Comparison of ENCODE assay signal across 10 cellular contexts in the genomic region with DNA sequence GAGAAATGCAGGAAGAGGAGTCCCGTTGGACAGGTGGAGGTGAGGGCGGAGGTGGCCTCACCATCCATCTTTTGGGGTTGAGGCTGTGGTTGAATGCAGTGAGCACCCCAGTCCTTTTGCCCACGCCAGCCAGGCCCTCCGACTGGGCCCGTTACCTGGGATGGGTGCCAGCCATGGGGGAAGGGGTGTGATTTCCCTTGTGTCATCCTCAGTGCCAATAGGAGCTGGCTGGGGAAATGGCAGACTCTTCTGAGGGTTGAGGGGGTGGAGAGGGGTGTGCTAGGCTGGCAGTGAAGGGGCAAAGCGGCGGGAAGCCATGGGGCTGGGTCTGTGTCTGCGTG. TPM values are rescaled to one million over a fixed set of nuclear protein-coding genes. Genes with fewer than 3 reads are reported as not detected.
DNase-seq lines count a peak whose midpoint lies in the region; ATAC-seq and TF ChIP-seq lines count a peak whose summit lies in the region.
"Had no signal": no experiment of that assay in that cellular context is flagged by ENCODE, and none has a peak within 500 bp of the region (broad histone marks: within the 10 kb centered on the region; RNA-seq: fewer than 3 reads in every experiment).

No MANE protein-coding gene starts in this region.

- no peak overlapping the region for H3K9ac ChIP-seq in BLaER1
- H3K9ac ChIP-seq in HUES6 (ENCODE audit: low read length): no peak overlapping the region

- ATAC-seq in psoas muscle (no peak), GM21786 (IDR thresholded peaks at IDR 0.05; ENCODE audit: unreplicated experiment) (no peak)

- H3K4me3 ChIP-seq in BLaER1 (peak overlapping the region; percentile 46), HUES6 (ENCODE audit: low read depth, low read length) (peak overlapping the region; percentile 49), ectodermal cell (ENCODE audit: insufficient read depth, low read depth, low read length) (peak overlapping the region; percentile 28), psoas muscle (peak overlapping the region; percentile 60)

- H3K27ac ChIP-seq in BLaER1: no peak overlapping the region
- H3K27ac ChIP-seq in HUES6 (ENCODE audit: low read depth, low read length): no peak overlapping the region
- H3K27ac ChIP-seq in ectodermal cell (ENCODE audit: insufficient read depth, low read depth, low read length, poor library complexity, severe bottlenecking): no peak overlapping the region
- H3K27ac ChIP-seq in psoas muscle: no peak overlapping the region

- no peaks in the 10 kb centered on the region for H3K9me3 ChIP-seq in BLaER1
- H3K9me3 ChIP-seq in HUES6 (ENCODE audit: control insufficient read depth, insufficient read depth, low read depth, low read length): no peaks in the 10 kb centered on the region
- no peaks in the 10 kb centered on the region for H3K9me3 ChIP-seq in ectodermal cell (ENCODE audit: control insufficient read depth, low read length)
- no peaks in the 10 kb centered on the region for H3K9me3 ChIP-seq in psoas muscle
- H3K9me3 ChIP-seq: Caco-2 had no signal

- 81 to 85% methylated on average over 8 of the region's 8 CpGs for WGBS in ectodermal cell, 2 experiments
- 43 to 52% (median 46%) methylated on average over 8 of the region's 8 CpGs for WGBS in psoas muscle, 3 donors

- H3K4me2 ChIP-seq in BLaER1: peak overlapping the region; percentile 74

- H3K27me3 ChIP-seq in BLaER1 (peaks cover 33% of the 10 kb centered on the region), HUES6 (ENCODE audit: control insufficient read depth, insufficient read depth, low read length) (peaks cover 91% of the 10 kb centered on the region), ectodermal cell (ENCODE audit: control insufficient read depth, insufficient read depth, low read length, poor library complexity, severe bottlenecking) (peaks cover 74% of the 10 kb centered on the region), psoas muscle (ENCODE audit: insufficient read depth in 3 of 3, low read length in 2 of 3) (peaks cover 0 to 34% (median 0%) of the 10 kb centered on the region in 3 donors)

- H3K36me3 ChIP-seq in BLaER1 (no peaks in the 10 kb centered on the region), HUES6 (ENCODE audit: control insufficient read depth, insufficient read depth, low read length) (no peaks in the 10 kb centered on the region), ectodermal cell (ENCODE audit: control insufficient read depth, insufficient read depth, low read length) (no peaks in the 10 kb centered on the region), psoas muscle (ENCODE audit: insufficient read depth in 1 of 2, low read depth in 1 of 2) (no peaks in the 10 kb centered on the region)

- no peaks in the 10 kb centered on the region for H4K20me1 ChIP-seq in BLaER1

- intact Hi-C loops in psoas muscle (cut with DNase I): loop anchor here in 1 of 2 donors (5.0 kb wide), 1 partner anchor 34 kb away; no protein-coding TSS in a partner anchor

- DNase-seq in psoas muscle: no peak
- DNase-seq in SHP77 treated with DMSO at 0.1 percent for 48 hours (lab: John Stamatoyannopoulos, UW): no peak
- no peak for DNase-seq in DMS153 (lab: John Stamatoyannopoulos, UW)
- no peak for DNase-seq in effector CD8-positive, alpha-beta T cell (lab: John Stamatoyannopoulos, UW)
- DNase-seq: Caco-2 had no signal

- H3K4me1 ChIP-seq in BLaER1 (peaks cover 29% of the 10 kb centered on the region), HUES6 (ENCODE audit: control insufficient read depth, insufficient read depth, low read length) (peaks cover 14% of the 10 kb centered on the region), ectodermal cell (ENCODE audit: control insufficient read depth, insufficient read depth, low read length) (peaks cover 9% of the 10 kb centered on the region), psoas muscle (peaks cover 19% of the 10 kb centered on the region)

- TF ChIP-seq CTCF in psoas muscle (IDR thresholded peaks at IDR 0.05): no peak

RNA-seq across cellular contexts. Expression of a gene that starts 9.6 kb away (rescaled TPM):
- polyA plus RNA-seq in ectodermal cell (2013, experiment 1 of 4): 0.50 TPM
- 0.34 TPM for polyA plus RNA-seq in ectodermal cell (2013, experiment 2 of 4)
- 0.27 TPM for polyA plus RNA-seq in ectodermal cell (2013, experiment 3 of 4)
- polyA plus RNA-seq in ectodermal cell (2013, experiment 4 of 4): 0.41 TPM
- under 1 TPM in 2 of 4 donors, not detected in 2; 0.04 to 0.32 TPM for total RNA-seq in psoas muscle
- under 1 TPM in 2 of 3 donors, not detected in 1; 0.04 to 0.07 TPM for polyA plus RNA-seq in psoas muscle
- total RNA-seq: subcutaneous adipose tissue had no signal

RNA-seq across cellular contexts. Expression of a gene that starts 19.5 kb away (rescaled TPM):
- polyA plus RNA-seq in ectodermal cell (2013, experiment 1 of 4): 95.7 TPM
- 93.9 TPM for polyA plus RNA-seq in ectodermal cell (2013, experiment 2 of 4)
- 66.5 TPM for polyA plus RNA-seq in ectodermal cell (2013, experiment 3 of 4)
- 71.4 TPM for polyA plus RNA-seq in ectodermal cell (2013, experiment 4 of 4)
- 10 to 100 TPM; 39.1 to 82.3 (median 55.1) TPM for total RNA-seq in psoas muscle
- polyA plus RNA-seq in psoas muscle: 10 to 100 TPM; 24.3 to 54.9 (median 31.9) TPM

RNA-seq across cellular contexts. Expression of a gene that starts 57.0 kb away (rescaled TPM):
- not detected for polyA plus RNA-seq in ectodermal cell (2013, experiment 1 of 4)
- polyA plus RNA-seq in ectodermal cell (2013, experiment 2 of 4): 0.11 TPM
- not detected for polyA plus RNA-seq in ectodermal cell (2013, experiment 3 of 4)
- not detected for polyA plus RNA-seq in ectodermal cell (2013, experiment 4 of 4)
- under 1 TPM; 0.44 to 0.63 (median 0.46) TPM for total RNA-seq in psoas muscle
- under 1 TPM; 0.04 to 1.00 (median 0.23) TPM for polyA plus RNA-seq in psoas muscle
